Comparison of ENCODE assay signal across 2 cellular contexts in the genomic region with DNA sequence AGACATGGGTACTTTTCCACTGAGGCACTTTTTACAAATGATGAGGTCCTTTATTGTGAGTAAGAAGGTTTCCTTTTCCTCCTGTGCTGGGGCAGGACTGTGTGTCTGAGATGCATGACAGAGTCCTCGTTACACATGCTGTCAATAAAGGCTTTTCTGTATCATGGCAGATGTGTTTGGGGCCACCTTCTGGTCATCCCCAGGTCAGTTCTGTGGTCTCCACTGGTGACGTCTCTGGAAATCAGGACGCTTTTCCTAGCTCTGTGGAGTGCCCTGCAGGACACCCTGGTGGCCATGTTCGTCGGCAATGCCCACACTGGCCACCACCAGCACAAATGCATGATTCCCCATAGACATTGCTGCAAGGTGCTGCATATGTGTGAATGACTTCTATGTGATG.
TF ChIP-seq lines count a peak whose summit lies in the region.

No MANE protein-coding gene starts in this region.

TF ChIP-seq in GM23338, 12 proteins besides CTCF, POLR2A, EP300 and RAD21 (continued from another document):
- TF ChIP-seq, protein P1, sequence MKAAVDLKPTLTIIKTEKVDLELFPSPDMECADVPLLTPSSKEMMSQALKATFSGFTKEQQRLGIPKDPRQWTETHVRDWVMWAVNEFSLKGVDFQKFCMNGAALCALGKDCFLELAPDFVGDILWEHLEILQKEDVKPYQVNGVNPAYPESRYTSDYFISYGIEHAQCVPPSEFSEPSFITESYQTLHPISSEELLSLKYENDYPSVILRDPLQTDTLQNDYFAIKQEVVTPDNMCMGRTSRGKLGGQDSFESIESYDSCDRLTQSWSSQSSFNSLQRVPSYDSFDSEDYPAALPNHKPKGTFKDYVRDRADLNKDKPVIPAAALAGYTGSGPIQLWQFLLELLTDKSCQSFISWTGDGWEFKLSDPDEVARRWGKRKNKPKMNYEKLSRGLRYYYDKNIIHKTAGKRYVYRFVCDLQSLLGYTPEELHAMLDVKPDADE (IDR thresholded peaks at IDR 0.05), result no peak

TF ChIP-seq in K562, 482 proteins besides CTCF, POLR2A, EP300 and RAD21 (continued from another document and continues in another):
- TF ChIP-seq, protein P2, sequence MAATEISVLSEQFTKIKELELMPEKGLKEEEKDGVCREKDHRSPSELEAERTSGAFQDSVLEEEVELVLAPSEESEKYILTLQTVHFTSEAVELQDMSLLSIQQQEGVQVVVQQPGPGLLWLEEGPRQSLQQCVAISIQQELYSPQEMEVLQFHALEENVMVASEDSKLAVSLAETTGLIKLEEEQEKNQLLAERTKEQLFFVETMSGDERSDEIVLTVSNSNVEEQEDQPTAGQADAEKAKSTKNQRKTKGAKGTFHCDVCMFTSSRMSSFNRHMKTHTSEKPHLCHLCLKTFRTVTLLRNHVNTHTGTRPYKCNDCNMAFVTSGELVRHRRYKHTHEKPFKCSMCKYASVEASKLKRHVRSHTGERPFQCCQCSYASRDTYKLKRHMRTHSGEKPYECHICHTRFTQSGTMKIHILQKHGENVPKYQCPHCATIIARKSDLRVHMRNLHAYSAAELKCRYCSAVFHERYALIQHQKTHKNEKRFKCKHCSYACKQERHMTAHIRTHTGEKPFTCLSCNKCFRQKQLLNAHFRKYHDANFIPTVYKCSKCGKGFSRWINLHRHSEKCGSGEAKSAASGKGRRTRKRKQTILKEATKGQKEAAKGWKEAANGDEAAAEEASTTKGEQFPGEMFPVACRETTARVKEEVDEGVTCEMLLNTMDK (IDR thresholded peaks at IDR 0.05; ENCODE audit: borderline replicate concordance, insufficient read depth, low read depth, low read length, poor library complexity, severe bottlenecking), result peak; percentile 77
- TF ChIP-seq KHSRP (IDR thresholded peaks at IDR 0.05), result no peak
- TF ChIP-seq ZNF764 (CRISPR knock-in tag; IDR thresholded peaks at IDR 0.05; ENCODE audit: low read depth), result no peak
- no peak for TF ChIP-seq PYGO2 (tag; IDR thresholded peaks at IDR 0.05)
- TF ChIP-seq, protein P3, sequence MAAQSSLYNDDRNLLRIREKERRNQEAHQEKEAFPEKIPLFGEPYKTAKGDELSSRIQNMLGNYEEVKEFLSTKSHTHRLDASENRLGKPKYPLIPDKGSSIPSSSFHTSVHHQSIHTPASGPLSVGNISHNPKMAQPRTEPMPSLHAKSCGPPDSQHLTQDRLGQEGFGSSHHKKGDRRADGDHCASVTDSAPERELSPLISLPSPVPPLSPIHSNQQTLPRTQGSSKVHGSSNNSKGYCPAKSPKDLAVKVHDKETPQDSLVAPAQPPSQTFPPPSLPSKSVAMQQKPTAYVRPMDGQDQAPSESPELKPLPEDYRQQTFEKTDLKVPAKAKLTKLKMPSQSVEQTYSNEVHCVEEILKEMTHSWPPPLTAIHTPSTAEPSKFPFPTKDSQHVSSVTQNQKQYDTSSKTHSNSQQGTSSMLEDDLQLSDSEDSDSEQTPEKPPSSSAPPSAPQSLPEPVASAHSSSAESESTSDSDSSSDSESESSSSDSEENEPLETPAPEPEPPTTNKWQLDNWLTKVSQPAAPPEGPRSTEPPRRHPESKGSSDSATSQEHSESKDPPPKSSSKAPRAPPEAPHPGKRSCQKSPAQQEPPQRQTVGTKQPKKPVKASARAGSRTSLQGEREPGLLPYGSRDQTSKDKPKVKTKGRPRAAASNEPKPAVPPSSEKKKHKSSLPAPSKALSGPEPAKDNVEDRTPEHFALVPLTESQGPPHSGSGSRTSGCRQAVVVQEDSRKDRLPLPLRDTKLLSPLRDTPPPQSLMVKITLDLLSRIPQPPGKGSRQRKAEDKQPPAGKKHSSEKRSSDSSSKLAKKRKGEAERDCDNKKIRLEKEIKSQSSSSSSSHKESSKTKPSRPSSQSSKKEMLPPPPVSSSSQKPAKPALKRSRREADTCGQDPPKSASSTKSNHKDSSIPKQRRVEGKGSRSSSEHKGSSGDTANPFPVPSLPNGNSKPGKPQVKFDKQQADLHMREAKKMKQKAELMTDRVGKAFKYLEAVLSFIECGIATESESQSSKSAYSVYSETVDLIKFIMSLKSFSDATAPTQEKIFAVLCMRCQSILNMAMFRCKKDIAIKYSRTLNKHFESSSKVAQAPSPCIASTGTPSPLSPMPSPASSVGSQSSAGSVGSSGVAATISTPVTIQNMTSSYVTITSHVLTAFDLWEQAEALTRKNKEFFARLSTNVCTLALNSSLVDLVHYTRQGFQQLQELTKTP (IDR thresholded peaks at IDR 0.05; ENCODE audit: low read depth in 1 of 2, partially characterized antibody in 2 of 2), result no peak
- no peak for TF ChIP-seq SREBF2 (CRISPR knock-in tag; IDR thresholded peaks at IDR 0.05)
- no peak for TF ChIP-seq ZNF165 (CRISPR knock-in tag; IDR thresholded peaks at IDR 0.05; ENCODE audit: borderline replicate concordance)
- TF ChIP-seq, protein P4, sequence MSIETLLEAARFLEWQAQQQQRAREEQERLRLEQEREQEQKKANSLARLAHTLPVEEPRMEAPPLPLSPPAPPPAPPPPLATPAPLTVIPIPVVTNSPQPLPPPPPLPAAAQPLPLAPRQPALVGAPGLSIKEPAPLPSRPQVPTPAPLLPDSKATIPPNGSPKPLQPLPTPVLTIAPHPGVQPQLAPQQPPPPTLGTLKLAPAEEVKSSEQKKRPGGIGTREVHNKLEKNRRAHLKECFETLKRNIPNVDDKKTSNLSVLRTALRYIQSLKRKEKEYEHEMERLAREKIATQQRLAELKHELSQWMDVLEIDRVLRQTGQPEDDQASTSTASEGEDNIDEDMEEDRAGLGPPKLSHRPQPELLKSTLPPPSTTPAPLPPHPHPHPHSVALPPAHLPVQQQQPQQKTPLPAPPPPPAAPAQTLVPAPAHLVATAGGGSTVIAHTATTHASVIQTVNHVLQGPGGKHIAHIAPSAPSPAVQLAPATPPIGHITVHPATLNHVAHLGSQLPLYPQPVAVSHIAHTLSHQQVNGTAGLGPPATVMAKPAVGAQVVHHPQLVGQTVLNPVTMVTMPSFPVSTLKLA (conservative IDR thresholded peaks at IDR 0.05), result peak; percentile 73 to 75
- no peak; the same call in 1 of the 2 replicates for TF ChIP-seq ZNF24 (IDR thresholded peaks at IDR 0.05)
- TF ChIP-seq RFX7 (CRISPR knock-in tag; IDR thresholded peaks at IDR 0.05), result no peak
- TF ChIP-seq HNRNPK (IDR thresholded peaks at IDR 0.05; ENCODE audit: low read depth, low read length, poor library complexity, severe bottlenecking), result no peak
- TF ChIP-seq JUND (IDR thresholded peaks at IDR 0.05; ENCODE audit: borderline replicate concordance, low read depth, low read length), result peak; percentile 70
- TF ChIP-seq JUND (tag; IDR thresholded peaks at IDR 0.05; ENCODE audit: borderline replicate concordance, low read depth, low read length), result peak; percentile 67; the same call in 2 of the 3 replicates
- TF ChIP-seq MCM2 (IDR thresholded peaks at IDR 0.05; ENCODE audit: low read depth), result no peak
- TF ChIP-seq, protein P5, sequence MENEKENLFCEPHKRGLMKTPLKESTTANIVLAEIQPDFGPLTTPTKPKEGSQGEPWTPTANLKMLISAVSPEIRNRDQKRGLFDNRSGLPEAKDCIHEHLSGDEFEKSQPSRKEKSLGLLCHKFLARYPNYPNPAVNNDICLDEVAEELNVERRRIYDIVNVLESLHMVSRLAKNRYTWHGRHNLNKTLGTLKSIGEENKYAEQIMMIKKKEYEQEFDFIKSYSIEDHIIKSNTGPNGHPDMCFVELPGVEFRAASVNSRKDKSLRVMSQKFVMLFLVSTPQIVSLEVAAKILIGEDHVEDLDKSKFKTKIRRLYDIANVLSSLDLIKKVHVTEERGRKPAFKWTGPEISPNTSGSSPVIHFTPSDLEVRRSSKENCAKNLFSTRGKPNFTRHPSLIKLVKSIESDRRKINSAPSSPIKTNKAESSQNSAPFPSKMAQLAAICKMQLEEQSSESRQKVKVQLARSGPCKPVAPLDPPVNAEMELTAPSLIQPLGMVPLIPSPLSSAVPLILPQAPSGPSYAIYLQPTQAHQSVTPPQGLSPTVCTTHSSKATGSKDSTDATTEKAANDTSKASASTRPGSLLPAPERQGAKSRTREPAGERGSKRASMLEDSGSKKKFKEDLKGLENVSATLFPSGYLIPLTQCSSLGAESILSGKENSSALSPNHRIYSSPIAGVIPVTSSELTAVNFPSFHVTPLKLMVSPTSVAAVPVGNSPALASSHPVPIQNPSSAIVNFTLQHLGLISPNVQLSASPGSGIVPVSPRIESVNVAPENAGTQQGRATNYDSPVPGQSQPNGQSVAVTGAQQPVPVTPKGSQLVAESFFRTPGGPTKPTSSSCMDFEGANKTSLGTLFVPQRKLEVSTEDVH (IDR thresholded peaks at IDR 0.05; ENCODE audit: low read depth, partially characterized antibody), result peak; percentile 17
- TF ChIP-seq ZNF316 (IDR thresholded peaks at IDR 0.05), result no peak
- TF ChIP-seq U2AF1 (optimal IDR thresholded peaks at IDR 0.05; ENCODE audit: low read depth, low read length), result no peak
- no peak for TF ChIP-seq ZNF696 (CRISPR knock-in tag; conservative IDR thresholded peaks at IDR 0.05)
- TF ChIP-seq FOSL1 (tag; conservative IDR thresholded peaks at IDR 0.05), result no peak
- no peak for TF ChIP-seq TAF15 (IDR thresholded peaks at IDR 0.05; ENCODE audit: low read depth, low read length)
- peak; percentile 72 for TF ChIP-seq MEIS2 (IDR thresholded peaks at IDR 0.05; ENCODE audit: partially characterized antibody)
- no peak for TF ChIP-seq ZNF263 (CRISPR knock-in tag; IDR thresholded peaks at IDR 0.05; ENCODE audit: borderline replicate concordance)
- TF ChIP-seq, protein P6, sequence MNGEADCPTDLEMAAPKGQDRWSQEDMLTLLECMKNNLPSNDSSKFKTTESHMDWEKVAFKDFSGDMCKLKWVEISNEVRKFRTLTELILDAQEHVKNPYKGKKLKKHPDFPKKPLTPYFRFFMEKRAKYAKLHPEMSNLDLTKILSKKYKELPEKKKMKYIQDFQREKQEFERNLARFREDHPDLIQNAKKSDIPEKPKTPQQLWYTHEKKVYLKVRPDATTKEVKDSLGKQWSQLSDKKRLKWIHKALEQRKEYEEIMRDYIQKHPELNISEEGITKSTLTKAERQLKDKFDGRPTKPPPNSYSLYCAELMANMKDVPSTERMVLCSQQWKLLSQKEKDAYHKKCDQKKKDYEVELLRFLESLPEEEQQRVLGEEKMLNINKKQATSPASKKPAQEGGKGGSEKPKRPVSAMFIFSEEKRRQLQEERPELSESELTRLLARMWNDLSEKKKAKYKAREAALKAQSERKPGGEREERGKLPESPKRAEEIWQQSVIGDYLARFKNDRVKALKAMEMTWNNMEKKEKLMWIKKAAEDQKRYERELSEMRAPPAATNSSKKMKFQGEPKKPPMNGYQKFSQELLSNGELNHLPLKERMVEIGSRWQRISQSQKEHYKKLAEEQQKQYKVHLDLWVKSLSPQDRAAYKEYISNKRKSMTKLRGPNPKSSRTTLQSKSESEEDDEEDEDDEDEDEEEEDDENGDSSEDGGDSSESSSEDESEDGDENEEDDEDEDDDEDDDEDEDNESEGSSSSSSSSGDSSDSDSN (IDR thresholded peaks at IDR 0.05; ENCODE audit: borderline replicate concordance in 1 of 2, low read depth in 2 of 2, low read length in 2 of 2), result 0 out of 4 replicates have a peak, but pooled peaks of 1 of the 2 experiments have one; percentile 12
- TF ChIP-seq ETS2 (tag; IDR thresholded peaks at IDR 0.05; ENCODE audit: borderline replicate concordance, poor library complexity, severe bottlenecking), result no peak
- TF ChIP-seq PHF21A (IDR thresholded peaks at IDR 0.05; ENCODE audit: borderline replicate concordance, low read depth), result no peak
- TF ChIP-seq, protein P7, sequence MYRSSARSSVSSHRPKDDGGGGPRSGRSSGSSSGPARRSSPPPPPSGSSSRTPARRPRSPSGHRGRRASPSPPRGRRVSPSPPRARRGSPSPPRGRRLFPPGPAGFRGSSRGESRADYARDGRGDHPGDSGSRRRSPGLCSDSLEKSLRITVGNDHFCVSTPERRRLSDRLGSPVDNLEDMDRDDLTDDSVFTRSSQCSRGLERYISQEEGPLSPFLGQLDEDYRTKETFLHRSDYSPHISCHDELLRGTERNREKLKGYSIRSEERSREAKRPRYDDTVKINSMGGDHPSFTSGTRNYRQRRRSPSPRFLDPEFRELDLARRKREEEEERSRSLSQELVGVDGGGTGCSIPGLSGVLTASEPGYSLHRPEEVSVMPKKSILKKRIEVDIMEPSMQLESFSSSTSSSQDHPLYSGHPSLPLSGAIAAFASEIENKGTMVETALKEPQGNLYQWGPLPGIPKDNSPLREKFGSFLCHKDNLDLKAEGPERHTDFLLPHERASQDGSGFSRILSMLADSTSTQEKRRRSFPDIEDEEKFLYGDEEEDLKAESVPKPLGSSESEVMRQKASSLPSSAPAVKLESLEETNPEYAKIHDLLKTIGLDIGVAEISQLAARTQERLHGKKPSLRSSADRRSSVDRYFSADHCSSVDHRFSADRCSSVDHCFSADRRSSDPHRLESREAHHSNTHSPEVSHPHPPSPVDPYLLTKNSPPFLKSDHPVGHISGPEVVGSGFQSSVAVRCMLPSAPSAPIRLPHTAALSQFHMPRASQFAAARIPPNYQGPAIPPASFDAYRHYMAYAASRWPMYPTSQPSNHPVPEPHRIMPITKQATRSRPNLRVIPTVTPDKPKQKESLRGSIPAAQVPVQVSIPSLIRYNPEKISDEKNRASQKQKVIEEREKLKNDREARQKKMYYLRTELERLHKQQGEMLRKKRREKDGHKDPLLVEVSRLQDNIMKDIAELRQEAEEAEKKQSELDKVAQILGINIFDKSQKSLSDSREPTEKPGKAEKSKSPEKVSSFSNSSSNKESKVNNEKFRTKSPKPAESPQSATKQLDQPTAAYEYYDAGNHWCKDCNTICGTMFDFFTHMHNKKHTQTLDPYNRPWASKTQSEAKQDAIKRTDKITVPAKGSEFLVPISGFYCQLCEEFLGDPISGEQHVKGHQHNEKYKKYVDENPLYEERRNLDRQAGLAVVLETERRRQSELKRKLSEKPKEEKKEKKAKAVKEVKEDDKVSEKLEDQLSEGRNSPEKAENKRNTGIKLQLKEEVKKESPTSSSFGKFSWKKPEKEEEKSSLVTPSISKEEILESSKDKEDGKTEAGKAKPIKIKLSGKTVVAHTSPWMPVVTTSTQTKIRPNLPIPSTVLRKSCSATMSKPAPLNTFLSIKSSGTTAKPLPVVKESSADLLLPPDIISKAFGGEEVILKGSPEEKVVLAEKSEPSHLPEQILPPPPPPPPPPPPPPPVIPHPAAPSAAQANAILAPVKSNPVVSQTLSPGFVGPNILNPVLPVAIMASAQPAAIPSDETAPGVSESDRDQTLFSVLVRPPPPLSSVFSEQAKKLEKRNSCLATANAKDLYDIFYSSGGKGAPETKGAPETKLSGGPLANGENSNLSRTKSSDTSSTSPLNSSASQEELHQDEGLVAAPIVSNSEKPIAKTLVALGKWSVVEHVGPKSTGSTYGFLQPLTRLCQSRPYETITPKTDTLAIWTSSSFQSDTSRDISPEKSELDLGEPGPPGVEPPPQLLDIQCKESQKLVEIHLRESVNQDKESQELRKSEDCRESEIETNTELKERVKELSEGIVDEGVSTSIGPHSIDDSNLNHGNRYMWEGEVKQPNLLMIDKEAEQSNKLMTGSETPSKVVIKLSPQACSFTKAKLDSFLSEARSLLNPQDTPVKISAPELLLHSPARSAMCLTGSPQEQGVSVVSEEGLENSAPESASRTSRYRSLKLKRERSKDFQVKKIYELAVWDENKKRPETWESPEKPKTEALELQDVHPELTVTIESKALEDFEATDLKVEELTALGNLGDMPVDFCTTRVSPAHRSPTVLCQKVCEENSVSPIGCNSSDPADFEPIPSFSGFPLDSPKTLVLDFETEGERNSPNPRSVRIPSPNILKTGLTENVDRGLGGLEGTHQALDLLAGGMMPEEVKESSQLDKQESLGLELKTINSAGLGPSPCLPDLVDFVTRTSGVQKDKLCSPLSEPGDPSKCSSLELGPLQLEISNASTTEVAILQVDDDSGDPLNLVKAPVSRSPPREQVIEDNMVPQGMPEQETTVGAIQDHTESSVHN (IDR thresholded peaks at IDR 0.05; ENCODE audit: borderline replicate concordance in 1 of 2, low read depth in 1 of 2), result no peak
- no peak for TF ChIP-seq ZNF785 (CRISPR knock-in tag; IDR thresholded peaks at IDR 0.05)
- TF ChIP-seq SOX6 (IDR thresholded peaks at IDR 0.05), result peak; percentile 52
- no peak for TF ChIP-seq HDAC6 (IDR thresholded peaks at IDR 0.05; ENCODE audit: low read depth, low read length)
